Comparison of ENCODE assay signal across 15 cellular contexts in the genomic region with DNA sequence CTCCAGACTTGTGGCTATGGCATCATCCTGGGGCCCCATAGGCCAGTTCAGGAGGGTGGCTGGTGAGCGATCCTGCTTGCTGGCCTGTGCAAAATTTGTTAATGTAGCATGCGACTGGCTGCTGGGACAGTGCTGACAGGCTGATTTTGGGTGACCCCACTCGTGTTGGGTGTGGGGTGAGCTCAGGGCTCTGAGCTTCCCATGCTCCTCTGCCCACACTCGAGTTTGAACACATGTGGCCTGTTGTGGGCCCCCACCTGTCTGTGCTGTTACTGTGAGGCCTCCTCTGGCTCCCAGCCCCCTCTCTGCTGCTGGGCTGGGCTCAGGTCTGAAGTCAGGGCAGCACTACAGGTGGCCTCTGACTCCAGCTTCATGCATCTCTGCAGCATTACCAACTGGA.
"Had no signal": no experiment of that assay in that cellular context is flagged by ENCODE, and none has a peak within 500 bp of the region (broad histone marks: within the 10 kb centered on the region; RNA-seq: fewer than 3 reads in every experiment).

No MANE protein-coding gene starts in this region.

- H3K27ac Mint-ChIP-seq: effector memory CD8-positive, alpha-beta T cell; naive thymus-derived CD4-positive, alpha-beta T cell; nephron progenitor cell; stimulated activated effector memory CD8-positive, alpha-beta T cell treated with anti-CD3 and anti-CD28 coated beads, Interleukin-12 subunit alpha, Interleukin-12 subunit beta, amount 100 ng/mL, for 72 hours had no signal

- DNase-seq: effector memory CD8-positive, alpha-beta T cell; esophagus squamous epithelium; foreskin fibroblast; mesendoderm; naive thymus-derived CD4-positive, alpha-beta T cell; nephron progenitor cell; stimulated activated CD4-positive, alpha-beta T cell treated with anti-CD3 and anti-CD28 coated beads, Interleukin-4, amount 100 ng/mL, for 1 hour; stimulated activated CD8-positive, alpha-beta memory T cell treated with anti-CD3 and anti-CD28 coated beads, Interleukin-4, amount 100 ng/mL, for 48 hours had no signal

- H3K9me3 ChIP-seq: esophagus squamous epithelium had no signal

- H3K4me1 ChIP-seq: esophagus squamous epithelium, tibial nerve had no signal

- H3K36me3 ChIP-seq: esophagus squamous epithelium, tibial nerve had no signal

- H3K27ac ChIP-seq: esophagus squamous epithelium, hepatocyte, tibial nerve had no signal

- H3K4me3 Mint-ChIP-seq: central memory CD8-positive, alpha-beta T cell; effector memory CD8-positive, alpha-beta T cell; nephron progenitor cell; stimulated activated effector memory CD8-positive, alpha-beta T cell treated with anti-CD3 and anti-CD28 coated beads, Interleukin-12 subunit alpha, Interleukin-12 subunit beta, amount 100 ng/mL, for 72 hours had no signal

- ATAC-seq: effector memory CD8-positive, alpha-beta T cell; left colon; naive thymus-derived CD4-positive, alpha-beta T cell; stimulated activated effector memory CD8-positive, alpha-beta T cell treated with anti-CD3 and anti-CD28 coated beads, Interleukin-12 subunit alpha, Interleukin-12 subunit beta, amount 100 ng/mL, for 72 hours; stimulated activated naive CD8-positive, alpha-beta T cell treated with anti-CD3 and anti-CD28 coated beads, Interleukin-15, Interleukin-2, amounts not matched to agents 100 U/mL and 50 U/mL, for 24 hours had no signal

- H3K9me3 Mint-ChIP-seq: effector memory CD8-positive, alpha-beta T cell had no signal

- H3K4me3 ChIP-seq: esophagus squamous epithelium, hepatocyte, smooth muscle cell, tibial nerve had no signal

- H3K27me3 ChIP-seq: tibial nerve had no signal

- H3K4me1 Mint-ChIP-seq: central memory CD8-positive, alpha-beta T cell; naive thymus-derived CD4-positive, alpha-beta T cell; stimulated activated effector memory CD8-positive, alpha-beta T cell treated with anti-CD3 and anti-CD28 coated beads, Interleukin-12 subunit alpha, Interleukin-12 subunit beta, amount 100 ng/mL, for 72 hours had no signal
